Comparison of ENCODE assay signal across 11 cellular contexts in genomic region chr12:52146822-52147366, GRCh38. TPM values are rescaled to one million over a fixed set of nuclear protein-coding genes. Genes with fewer than 3 reads are reported as not detected.
DNase-seq lines count a peak whose midpoint lies in the region; ATAC-seq and TF ChIP-seq lines count a peak whose summit lies in the region.
"Had no signal": no experiment of that assay in that cellular context is flagged by ENCODE, and none has a peak within 500 bp of the region (broad histone marks: within the 10 kb centered on the region; RNA-seq: fewer than 3 reads in every experiment).

No MANE protein-coding gene starts in this region.

- no TSS peak for BruUV-seq in Panc1 (replicated peaks; lab: Mats Ljungman, UMichigan)

- H3K4me1 ChIP-seq in Panc1 (ENCODE audit: control insufficient read depth, insufficient read depth, low read length), result peaks cover 71% of the 10 kb centered on the region
- H3K4me1 ChIP-seq in mucosa of stomach (ENCODE audit: control insufficient read depth, insufficient read depth, low read length), result peaks cover 89% of the 10 kb centered on the region
- peaks cover 0 to 51% (median 34%) of the 10 kb centered on the region in 4 donors for H3K4me1 ChIP-seq in tibial nerve

- H3K4me1 Mint-ChIP-seq in dendritic cell treated with granulocyte-macrophage colony-stimulating factor and Interleukin-4, amounts not matched to agents 40 ng/mL and 50 ng/mL, for 4 days (ENCODE audit: low read depth), result peaks cover 30% of the 10 kb centered on the region

- no peak for DNase-seq in Panc1 (ENCODE audit: low read depth, low spot score)
- DNase-seq in tibial nerve (ENCODE audit: low spot score in 2 of 2), result no peak
- no peak for DNase-seq in NCI-H1048 (lab: John Stamatoyannopoulos, UW)
- no peak for DNase-seq in central memory CD4-positive, alpha-beta T cell
- no peak for DNase-seq in SKM-1 (lab: John Stamatoyannopoulos, UW; ENCODE audit: unreplicated experiment)
- DNase-seq: activated B cell treated with CpG ODN at 0.5 μM for 24 hours; activated T-cell treated with anti-CD3 and anti-CD28 coated beads, Interleukin-2, amount 50 U/mL, for 4 hours had no signal

- H3K27ac ChIP-seq in Panc1 (ENCODE audit: low read length) (peak overlapping the region; percentile 97), tibial nerve (peak overlapping the region; percentile 69 to 91 (median 84))
- H3K27ac ChIP-seq: cardiac muscle cell had no signal

- H3K27me3 ChIP-seq in Panc1 (ENCODE audit: control insufficient read depth, insufficient read depth, low read length) (no peaks in the 10 kb centered on the region), mucosa of stomach (ENCODE audit: control insufficient read depth, insufficient read depth, low read length) (no peaks in the 10 kb centered on the region), tibial nerve (no peaks in the 10 kb centered on the region)
- H3K27me3 ChIP-seq: cardiac muscle cell had no signal

- H3K9ac ChIP-seq in mucosa of stomach (ENCODE audit: low read length), result peak overlapping the region; percentile 97

- H3K36me3 Mint-ChIP-seq in dendritic cell treated with granulocyte-macrophage colony-stimulating factor and Interleukin-4, amounts not matched to agents 40 ng/mL and 50 ng/mL, for 4 days (ENCODE audit: low read depth), result no peaks in the 10 kb centered on the region

- no peaks in the 10 kb centered on the region for H3K9me3 ChIP-seq in Panc1 (ENCODE audit: control insufficient read depth, insufficient read depth, low read depth, low read length)
- no peaks in the 10 kb centered on the region for H3K9me3 ChIP-seq in mucosa of stomach (ENCODE audit: control insufficient read depth, low read length)
- no peaks in the 10 kb centered on the region for H3K9me3 ChIP-seq in tibial nerve

- in situ Hi-C loops in Panc1 (cut with HindIII; ENCODE audit: low pct_unique_long_range_greater_than_20kb, low sequenced_read_pairs), result no loop called here

- TF ChIP-seq EP300 in tibial nerve (IDR thresholded peaks at IDR 0.05), result no peak

- peaks cover 19% of the 10 kb centered on the region for H3K27me3 Mint-ChIP-seq in dendritic cell treated with granulocyte-macrophage colony-stimulating factor and Interleukin-4, amounts not matched to agents 40 ng/mL and 50 ng/mL, for 4 days

- no peak for TF ChIP-seq CTCF in Panc1 (IDR thresholded peaks at IDR 0.05)
- no peak for TF ChIP-seq CTCF in tibial nerve (IDR thresholded peaks at IDR 0.05)

- no peak for TF ChIP-seq POLR2A in tibial nerve (IDR thresholded peaks at IDR 0.05)

- H3K4me3 ChIP-seq in Panc1 (ENCODE audit: low read depth in 2 of 2, low read length in 2 of 2) (no peak overlapping the region), mucosa of stomach (ENCODE audit: low read length) (peak overlapping the region; percentile 62), tibial nerve (no peak overlapping the region)
- H3K4me3 ChIP-seq: cardiac muscle cell had no signal

- CTCF ChIA-PET in Panc1 (lab: Charles Lee), result interaction anchor here (0.8 to 2.4 kb wide), 6 partner anchors 10 to 833 kb away, joined by 3 to 8 read pairs (median 4); no protein-coding TSS in a partner anchor

- H3K4me3 Mint-ChIP-seq in dendritic cell treated with granulocyte-macrophage colony-stimulating factor and Interleukin-4, amounts not matched to agents 40 ng/mL and 50 ng/mL, for 4 days, result no peak overlapping the region
- H3K4me3 Mint-ChIP-seq: activated B cell treated with CpG ODN at 0.5 μM for 24 hours; activated T-cell treated with anti-CD3 and anti-CD28 coated beads, Interleukin-2, amount 50 U/mL, for 4 hours had no signal

- no peaks in the 10 kb centered on the region for H3K9me3 Mint-ChIP-seq in dendritic cell treated with granulocyte-macrophage colony-stimulating factor and Interleukin-4, amounts not matched to agents 40 ng/mL and 50 ng/mL, for 4 days
- H3K9me3 Mint-ChIP-seq: activated B cell treated with CpG ODN at 0.5 μM for 24 hours; activated T-cell treated with anti-CD3 and anti-CD28 coated beads, Interleukin-2, amount 50 U/mL, for 4 hours had no signal

- peak overlapping the region; percentile 47 for H3K27ac Mint-ChIP-seq in dendritic cell treated with granulocyte-macrophage colony-stimulating factor and Interleukin-4, amounts not matched to agents 40 ng/mL and 50 ng/mL, for 4 days
- H3K27ac Mint-ChIP-seq: activated B cell treated with CpG ODN at 0.5 μM for 24 hours, progenitor cell of endocrine pancreas had no signal

- POLR2A ChIA-PET in Panc1 (lab: Charles Lee), result no interaction called here

- 95 to 100% methylated on average over 7 of the region's 11 CpGs for WGBS in tibial nerve, 2 donors

- intact Hi-C loops in Panc1 (cut with micrococcal nuclease; ENCODE audit: unreplicated experiment), result loop anchor here (10.0 kb wide), 1 partner anchor 438 kb away; no protein-coding TSS in a partner anchor
- intact Hi-C loops in dendritic cell treated with granulocyte-macrophage colony-stimulating factor and Interleukin-4, amounts not matched to agents 40 ng/mL and 50 ng/mL, for 4 days (cut with micrococcal nuclease), result no loop called here

- H3K36me3 ChIP-seq in Panc1 (ENCODE audit: control insufficient read depth, insufficient read depth, low read length), result no peaks in the 10 kb centered on the region
- H3K36me3 ChIP-seq in mucosa of stomach (ENCODE audit: control insufficient read depth, insufficient read depth, low read length), result no peaks in the 10 kb centered on the region
- no peaks in the 10 kb centered on the region for H3K36me3 ChIP-seq in tibial nerve
- H3K36me3 ChIP-seq: cardiac muscle cell had no signal

- peak; percentile 4 for ATAC-seq in Panc1
- ATAC-seq: activated T-cell treated with anti-CD3 and anti-CD28 coated beads, Interleukin-2, amount 50 U/mL, for 4 hours had no signal

RNA-seq across cellular contexts. Expression of gene KRT80, which starts 44.9 kb away (rescaled TPM):
- 51.5 TPM for total RNA-seq in Panc1 (2021; ENCODE audit: unreplicated experiment)
- polyA plus RNA-seq in Panc1 (2012; ENCODE audit: insufficient read length), result 30.3 TPM
- not detected for total RNA-seq in tibial nerve
- total RNA-seq: activated B cell treated with CpG ODN at 0.5 μM for 24 hours, cardiac muscle cell had no signal
- polyA plus RNA-seq: cardiac muscle cell had no signal

Comparison
In these comparisons a context has a peak if more than half of its experiments do, and no peak if none do; other contexts are left out.
1. RNA of gene KRT80, which starts 44.9 kb away (total RNA-seq): 51.5 TPM in Panc1 (single experiment); not detected in tibial nerve; every median in the first group is over 10 times any median in the second.